In the genomic region with DNA sequence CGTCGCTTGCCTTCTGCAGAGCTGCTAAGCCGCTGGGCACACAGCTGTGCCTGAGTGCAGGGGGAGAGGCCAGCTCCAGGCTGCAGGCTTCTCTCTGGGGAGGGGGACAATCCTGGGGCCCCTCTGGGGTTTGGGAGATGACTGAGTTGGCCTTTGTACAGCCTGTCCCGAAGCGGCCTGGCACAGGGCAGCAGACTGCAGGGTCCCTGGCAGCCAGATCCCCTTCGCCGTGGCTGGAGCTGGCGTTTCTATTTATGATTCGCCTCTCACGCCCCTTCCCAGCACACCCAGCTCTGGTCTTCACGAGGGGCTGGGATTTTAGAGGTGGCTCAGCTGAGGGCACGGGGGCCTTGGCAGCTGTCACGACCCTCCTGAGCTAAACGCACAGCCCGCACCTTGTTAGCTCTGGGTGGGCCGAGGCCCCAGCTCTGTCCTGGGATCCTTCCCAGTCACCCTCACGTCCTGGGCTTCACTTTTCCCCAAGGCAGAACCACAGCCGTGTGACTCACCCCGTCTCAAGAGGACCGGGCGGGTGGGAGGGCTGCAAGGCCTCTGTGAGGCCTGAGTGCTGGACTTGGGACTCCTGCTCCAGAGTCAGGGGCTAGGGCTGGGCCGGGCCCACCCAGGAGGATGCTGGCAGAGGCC, we compare ENCODE assay signal across 14 cellular contexts. TPM values are rescaled to one million over a fixed set of nuclear protein-coding genes. Genes with fewer than 3 reads are reported as not detected.
DNase-seq lines count a peak whose midpoint lies in the region; ATAC-seq and TF ChIP-seq lines count a peak whose summit lies in the region.
"Had no signal": no experiment of that assay in that cellular context is flagged by ENCODE, and none has a peak within 500 bp of the region (broad histone marks: within the 10 kb centered on the region; RNA-seq: fewer than 3 reads in every experiment).

No MANE protein-coding gene starts in this region.

- no peaks in the 10 kb centered on the region for H3K9me3 Mint-ChIP-seq in T-cell
- H3K9me3 Mint-ChIP-seq: activated naive CD4-positive, alpha-beta T cell treated with anti-CD3 and anti-CD28 coated beads, Interleukin-2, amount 50 U/mL, for 72 hours; naive thymus-derived CD4-positive, alpha-beta T cell had no signal

- no peak for ATAC-seq in T-cell (replicated peaks in 1 of 4)
- ATAC-seq: activated naive CD4-positive, alpha-beta T cell treated with anti-CD3 and anti-CD28 coated beads, Interleukin-2, amount 50 U/mL, for 72 hours; GM12878; naive thymus-derived CD4-positive, alpha-beta T cell had no signal

- H3K27me3 ChIP-seq in transverse colon = no peaks in the 10 kb centered on the region

- WGBS in transverse colon (ENCODE audit: low coverage in 1 of 2), 2 donors = 82% methylated on average over 21 of the region's 22 CpGs; no CpG with 5 or more reads in 1 of the 2 donors

- no peak overlapping the region for H3K4me3 Mint-ChIP-seq in T-cell
- H3K4me3 Mint-ChIP-seq: naive thymus-derived CD4-positive, alpha-beta T cell had no signal

- intact Hi-C loops in transverse colon (cut with DNase I; ENCODE audit: low total_unique reads) = no loop called here

- no peak overlapping the region for H3K4me3 ChIP-seq in choroid plexus epithelial cell (ENCODE audit: low read depth, low read length)
- no peak overlapping the region for H3K4me3 ChIP-seq in transverse colon
- H3K4me3 ChIP-seq: GM12878 had no signal

- H3K27ac ChIP-seq in transverse colon = peak overlapping the region; percentile 41 to 51 (median 44)

- peaks cover 21 to 34% (median 28%) of the 10 kb centered on the region in 4 donors for H3K4me1 ChIP-seq in transverse colon

- CTCF ChIA-PET in T-cell (lab: Charles Lee) = no interaction called here

- TF ChIP-seq EP300 in transverse colon (IDR thresholded peaks at IDR 0.05; ENCODE audit: low read depth) = no peak

- POLR2A ChIA-PET in T-cell (lab: Charles Lee) = no interaction called here

- no peak overlapping the region for H3K27ac Mint-ChIP-seq in T-cell
- H3K27ac Mint-ChIP-seq: activated naive CD4-positive, alpha-beta T cell treated with anti-CD3 and anti-CD28 coated beads, Interleukin-2, amount 50 U/mL, for 72 hours; naive thymus-derived CD4-positive, alpha-beta T cell had no signal

- DNase-seq in LHCN-M2 (ENCODE audit: low read depth) = peak; percentile 54
- peak; percentile 59 for DNase-seq in choroid plexus epithelial cell (ENCODE audit: low read depth)
- DNase-seq in iPS-NIHi7 (ENCODE audit: extremely low spot score) = peak; percentile 27
- DNase-seq in transverse colon = no peak
- no peak for DNase-seq in OCI-M1 (lab: John Stamatoyannopoulos, UW)
- DNase-seq in T-cell = no peak
- no peak for DNase-seq in NCI-H748 treated with DMSO at 0.1 percent for 48 hours (lab: John Stamatoyannopoulos, UW)
- DNase-seq in anterior cingulate cortex (lab: John Stamatoyannopoulos, UW) = no peak
- DNase-seq: activated CD4-positive, alpha-beta T cell treated with anti-CD3 and anti-CD28 coated beads, Interleukin-2, amount 50 U/mL, for 48 hours; MV-4-11; naive thymus-derived CD4-positive, alpha-beta T cell; NCI-H510A treated with DMSO at 0.1 percent for 48 hours had no signal

- H3K27me3 Mint-ChIP-seq in T-cell = peaks cover 0 to 1% of the 10 kb centered on the region in 2 donors
- H3K27me3 Mint-ChIP-seq: naive thymus-derived CD4-positive, alpha-beta T cell had no signal

- no peak for TF ChIP-seq POLR2A in transverse colon (IDR thresholded peaks at IDR 0.05)

- no peaks in the 10 kb centered on the region for H3K36me3 Mint-ChIP-seq in T-cell
- H3K36me3 Mint-ChIP-seq: activated naive CD4-positive, alpha-beta T cell treated with anti-CD3 and anti-CD28 coated beads, Interleukin-2, amount 50 U/mL, for 72 hours; naive thymus-derived CD4-positive, alpha-beta T cell had no signal

- TF ChIP-seq CTCF in choroid plexus epithelial cell (conservative IDR thresholded peaks at IDR 0.05; ENCODE audit: low read depth, low read length) = no peak
- TF ChIP-seq CTCF in transverse colon (IDR thresholded peaks at IDR 0.05) = no peak

- no peaks in the 10 kb centered on the region for H3K9me3 ChIP-seq in transverse colon

- peaks cover 3 to 26% (median 11%) of the 10 kb centered on the region in 3 donors for H3K4me1 Mint-ChIP-seq in T-cell

- in situ Hi-C loops in transverse colon (cut with MboI; ENCODE audit: low pct_ligation_motif_present in 1 of 4, low pct_unique_long_range_greater_than_20kb in 1 of 4, low sequenced_read_pairs in 3 of 4) = no loop called here

- H3K36me3 ChIP-seq in transverse colon = no peaks in the 10 kb centered on the region

RNA-seq across cellular contexts. Expression of a gene that starts 18.4 kb away (rescaled TPM):
- 24.0 and 25.0 TPM in 2 replicates for total RNA-seq in LHCN-M2 (2014; rRNA removed)
- 15.4 TPM for polyA plus RNA-seq in LHCN-M2 (2012)
- 100 to 1,000 TPM in 2 of 4 donors, 10 to 100 TPM in 2; 37.3 to 211 (median 105) TPM for total RNA-seq in transverse colon
- total RNA-seq in T-cell = 10 to 100 TPM; 11.2 to 41.5 (median 20.9) TPM
- total RNA-seq: GM12878 had no signal
- polyA plus RNA-seq: GM12878 had no signal

Comparison
In these comparisons a context has a peak if more than half of its experiments do, and no peak if none do; other contexts are left out.
1. DNase-seq: peak in LHCN-M2 (single experiment), choroid plexus epithelial cell (single experiment) and iPS-NIHi7 (single experiment); none in transverse colon (single experiment), OCI-M1 (single experiment), T-cell (0 of 34), NCI-H748 treated with DMSO at 0.1 percent for 48 hours (single experiment) and anterior cingulate cortex (0 of 58).